ENCODE assay signal across 20 cellular contexts in genomic region chr9:136295055-136295454, GRCh38. TPM values are rescaled to one million over a fixed set of nuclear protein-coding genes. Genes with fewer than 3 reads are reported as not detected.
"Had no signal": no experiment of that assay in that cellular context is flagged by ENCODE, and none has a peak within 500 bp of the region (broad histone marks: within the 10 kb centered on the region; RNA-seq: fewer than 3 reads in every experiment).

No MANE protein-coding gene starts in this region.

- H3K27ac Mint-ChIP-seq: IgD-negative memory B cell had no signal

- H3K4me2 ChIP-seq: KMS-11 had no signal

- H3K9me3 ChIP-seq: SJCRH30 had no signal

- ATAC-seq: K562, Panc1, SK-N-SH treated with all-trans-retinoic acid at 6 μM for 48 hours had no signal

- H3K4me3 Mint-ChIP-seq: IgD-negative memory B cell had no signal

- H3K27ac ChIP-seq: KMS-11, RWPE1, SJCRH30 had no signal

- H3K9me3 Mint-ChIP-seq: IgD-negative memory B cell had no signal

- H3K4me3 ChIP-seq: K562, SJCRH30 had no signal

- FAIRE-seq: K562 had no signal

- H3K9ac ChIP-seq: KMS-11 had no signal

- H3K36me3 ChIP-seq: SJCRH30 had no signal

- DNase-seq: Kasumi-1, MM.1S, NCI-H1092 treated with DMSO at 0.1 percent for 48 hours, NCI-H1436 treated with DMSO at 0.1 percent for 48 hours, NCI-H1694, NCI-H187 treated with DMSO at 0.1 percent for 48 hours, NCI-H2029 treated with DMSO at 0.1 percent for 48 hours, NCI-H2227 treated with DMSO at 0.1 percent for 48 hours, NCI-H524, NCI-H526 treated with DMSO at 0.1 percent for 48 hours, NCI-H748 treated with DMSO at 0.1 percent for 48 hours, SHP77 treated with DMSO at 0.1 percent for 48 hours, SJCRH30 had no signal

RNA-seq across cellular contexts. Expression of gene CCDC187, which starts 8.8 kb away (rescaled TPM):
- total RNA-seq: K562, M059J, SJCRH30 had no signal
- polyA plus RNA-seq: K562 had no signal

RNA-seq across cellular contexts. Expression of gene GPSM1, which starts 32.3 kb away (rescaled TPM):
- polyA plus RNA-seq: IgD-negative memory B cell had no signal
